In genomic region chr16:30370444-30371247, GRCh38 we compare ENCODE assay signal across 8 cellular contexts. TPM values are rescaled to one million over a fixed set of nuclear protein-coding genes. Genes with fewer than 3 reads are reported as not detected.
A peak's percentile ranks its signal among the peaks of the same experiment; 100 is the strongest.
DNase-seq lines count a peak whose midpoint lies in the region; ATAC-seq and TF ChIP-seq lines count a peak whose summit lies in the region.

Gene TBC1D10B, minus strand, starts transcription at chr16:30370494. Its CDS starts 311 bp downstream, at chr16:30370183.

- 0% methylated on average over 43 of the region's 43 CpGs for WGBS in adipose tissue, 3 donors
- 0% methylated on average over 42 to 43 of the region's 43 CpGs for WGBS in ovary, 3 donors
- WGBS in thymus, result under 1% methylated on average over 43 of the region's 43 CpGs

- peak within 1 kb of the TSS; percentile 92 for H3K4me3 ChIP-seq in GM12865 (ENCODE audit: low read depth, low read length)
- peak within 1 kb of the TSS; percentile 72 for H3K4me3 ChIP-seq in ovary
- H3K4me3 ChIP-seq in thymus (ENCODE audit: low read length), result peak within 1 kb of the TSS; percentile 83

- DNase-seq in GM12865 (ENCODE audit: low read depth) (peak; percentile 100), NCI-H1436 treated with DMSO at 0.1 percent for 48 hours (lab: John Stamatoyannopoulos, UW) (peak; percentile 100), T-helper 1 cell (peak; percentile 93 to 100 (median 99)), Right ventricle myocardium superior (peak; percentile 97), ovary (peak; percentile 96 to 100 (median 98))

- H3K36me3 ChIP-seq in ovary, result no peaks in the 10 kb centered on the region
- H3K36me3 ChIP-seq in thymus (ENCODE audit: control insufficient read depth, insufficient read depth), result peaks cover 7% of the 10 kb centered on the region

- H3K4me1 ChIP-seq in ovary (ENCODE audit: insufficient read depth), result peaks cover 6% of the 10 kb centered on the region
- H3K4me1 ChIP-seq in thymus (ENCODE audit: control insufficient read depth, insufficient read depth, low read length), result peaks cover 36% of the 10 kb centered on the region

- TF ChIP-seq EP300 in ovary (IDR thresholded peaks at IDR 0.05), result no peak

- H3K9me3 ChIP-seq in ovary, result no peaks in the 10 kb centered on the region
- no peaks in the 10 kb centered on the region for H3K9me3 ChIP-seq in thymus (ENCODE audit: control insufficient read depth)

- H3K27me3 ChIP-seq in ovary (no peaks in the 10 kb centered on the region), thymus (ENCODE audit: control insufficient read depth, insufficient read depth) (no peaks in the 10 kb centered on the region)

- TF ChIP-seq CTCF in GM12865 (IDR thresholded peaks at IDR 0.05; ENCODE audit: insufficient read depth, low read depth, low read length, missing control alignments) (no peak), ovary (IDR thresholded peaks at IDR 0.05) (peak in 1 of 3 donors; percentile 43)

- H3K27ac ChIP-seq in adipose tissue (ENCODE audit: low read depth, low read length) (peak within 1 kb of the TSS; percentile 36), ovary (peak within 1 kb of the TSS; percentile 77 to 81), thymus (ENCODE audit: low read depth) (peak within 1 kb of the TSS; percentile 82)

- no peak for TF ChIP-seq POLR2A in ovary (IDR thresholded peaks at IDR 0.05)

- intact Hi-C loops in Right ventricle myocardium superior (cut with DNase I) (no loop called here), ovary (cut with DNase I) (loop anchor here in 1 of 4 donors (10.0 kb wide), 1 partner anchor 284 kb away; the partner anchor contains the start of genes FBRS and PRR14)

- ATAC-seq in HG02852 (IDR thresholded peaks at IDR 0.05; ENCODE audit: unreplicated experiment) (peak; percentile 73), Right ventricle myocardium superior (ENCODE audit: poor library complexity) (peak; percentile 88)

RNA-seq across cellular contexts. Expression of gene TBC1D10B, which starts in this region (rescaled TPM):
- polyA plus RNA-seq in adipose tissue, result 10 to 100 TPM; 12.4 to 28.2 (median 27.6) TPM
- total RNA-seq in Right ventricle myocardium superior, result 24.4 TPM
- total RNA-seq in ovary, result 10 to 100 TPM; 18.4 to 46.9 (median 38.0) TPM
- 10 to 100 TPM; 24.7 to 29.7 TPM for polyA plus RNA-seq in ovary
- 25.0 TPM for polyA plus RNA-seq in thymus

Comparison
In these comparisons a context has a peak if more than half of its experiments do, and no peak if none do; other contexts are left out.
1. Peak in every context shown above with its lines: DNase-seq, ATAC-seq, H3K4me3 ChIP-seq and H3K27ac ChIP-seq.